Comparison of ENCODE assay signal across 9 cellular contexts in genomic region chr12:121033625-121034349, GRCh38. TPM values are rescaled to one million over a fixed set of nuclear protein-coding genes. Genes with fewer than 3 reads are reported as not detected.
DNase-seq lines count a peak whose midpoint lies in the region; ATAC-seq and TF ChIP-seq lines count a peak whose summit lies in the region.
"Had no signal": no experiment of that assay in that cellular context is flagged by ENCODE, and none has a peak within 500 bp of the region (broad histone marks: within the 10 kb centered on the region; RNA-seq: fewer than 3 reads in every experiment).

No MANE protein-coding gene starts in this region.

- no peaks in the 10 kb centered on the region for H3K79me2 ChIP-seq in H9 (ENCODE audit: insufficient read depth, low read length)

- H2BK12ac ChIP-seq in H9 (ENCODE audit: insufficient read length, low read depth, low read length) = no peak overlapping the region

- H3K4me3 Mint-ChIP-seq in H9 = no peak overlapping the region

- ATAC-seq in HG03025 (IDR thresholded peaks at IDR 0.05; ENCODE audit: low FRiP score, unreplicated experiment) (no peak), HG02981 (IDR thresholded peaks at IDR 0.05; ENCODE audit: unreplicated experiment) (no peak)

- H3K9me3 ChIP-seq in H9 (ENCODE audit: control insufficient read depth, low read depth, low read length) = no peaks in the 10 kb centered on the region
- H3K9me3 ChIP-seq: BLaER1 had no signal

- peaks cover 11% of the 10 kb centered on the region in 2 experiments for H3K4me1 Mint-ChIP-seq in H9

- H3K9ac ChIP-seq in H9 (ENCODE audit: extremely low read depth, insufficient read length, low read length) = no peak overlapping the region
- H3K9ac ChIP-seq: BLaER1 had no signal

- no peak overlapping the region for H4K91ac ChIP-seq in H9 (ENCODE audit: insufficient read length, low read depth, low read length)

- H3K36me3 Mint-ChIP-seq in H9 (ENCODE audit: insufficient read depth in 1 of 3, low read depth in 3 of 3) = no peaks in the 10 kb centered on the region

- H2BK15ac ChIP-seq in H9 (ENCODE audit: low read depth, low read length) = no peak overlapping the region

- no peaks in the 10 kb centered on the region for H4K20me1 ChIP-seq in H9 (ENCODE audit: control insufficient read depth, insufficient read depth, insufficient read length)
- H4K20me1 ChIP-seq: BLaER1 had no signal

- no peak overlapping the region for H2BK120ac ChIP-seq in H9 (ENCODE audit: low read depth, low read length, poor library complexity, severe bottlenecking)

- H3K27me3 ChIP-seq in kidney epithelial cell (ENCODE audit: control insufficient read depth, insufficient read depth, low read length) = no peaks in the 10 kb centered on the region
- no peaks in the 10 kb centered on the region for H3K27me3 ChIP-seq in H9 (ENCODE audit: insufficient read depth, low read length)
- H3K27me3 ChIP-seq: BLaER1 had no signal

- H3K23ac ChIP-seq in H9 (ENCODE audit: insufficient read length, low read depth, low read length) = no peak overlapping the region

- H3K4me2 ChIP-seq in H9 (ENCODE audit: insufficient read depth, insufficient read length, low read length) = no peak overlapping the region
- H3K4me2 ChIP-seq: BLaER1 had no signal

- H3K27ac Mint-ChIP-seq in H9 = no peak overlapping the region

- TF ChIP-seq CTCF in kidney epithelial cell (IDR thresholded peaks at IDR 0.05; ENCODE audit: insufficient read depth, low read length, poor library complexity, severe bottlenecking) (no peak), H9 (conservative IDR thresholded peaks at IDR 0.05) (no peak)

- no peak overlapping the region for H2AK5ac ChIP-seq in H9 (ENCODE audit: insufficient read length, low read length)

- no peaks in the 10 kb centered on the region for H3K23me2 ChIP-seq in H9 (ENCODE audit: insufficient read length, low read depth, low read length, poor library complexity, severe bottlenecking)

- H3K4ac ChIP-seq in H9 (ENCODE audit: low read depth, low read length) = no peak overlapping the region

- H4K8ac ChIP-seq in H9 (replicated peaks; ENCODE audit: insufficient read length, low read depth, low read length) = no peak overlapping the region

- H4K5ac ChIP-seq in H9 (ENCODE audit: insufficient read length, low read depth, low read length) = no peak overlapping the region

- no peaks in the 10 kb centered on the region for H3K79me1 ChIP-seq in H9 (ENCODE audit: insufficient read depth, low read depth, low read length, poor library complexity, severe bottlenecking)

- H3T11ph ChIP-seq in H9 (ENCODE audit: low read length) = no peak overlapping the region

- H3K4me3 ChIP-seq in kidney epithelial cell (ENCODE audit: low read depth, low read length) = no peak overlapping the region
- H3K4me3 ChIP-seq in urinary bladder (ENCODE audit: low read depth, low read length) = no peak overlapping the region
- H3K4me3 ChIP-seq: BLaER1 had no signal

- H3K18ac ChIP-seq in H9 (ENCODE audit: insufficient read length, low read depth, low read length) = no peak overlapping the region

- no peaks in the 10 kb centered on the region for H3K36me3 ChIP-seq in kidney epithelial cell (ENCODE audit: control insufficient read depth, insufficient read depth, low read length)
- no peaks in the 10 kb centered on the region for H3K36me3 ChIP-seq in urinary bladder (ENCODE audit: insufficient read depth)
- H3K36me3 ChIP-seq: BLaER1 had no signal

- H3K4me1 ChIP-seq in urinary bladder (ENCODE audit: insufficient read depth) (no peaks in the 10 kb centered on the region), H9 (ENCODE audit: insufficient read depth, low read length) (peaks cover 4% of the 10 kb centered on the region; the same call in 1 of the 2 replicates)

- WGBS in urinary bladder = 84% methylated on average over 10 of the region's 10 CpGs
- WGBS in H9 (ENCODE audit: extremely low coverage, insufficient read length, low lambda C conversion rate) = no CpG with 5 or more reads among the region's 10 CpGs

- H2BK5ac ChIP-seq in H9 (ENCODE audit: insufficient read length, low read length) = no peak overlapping the region

- no peak overlapping the region for H2AFZ ChIP-seq in H9 (ENCODE audit: low read length)

- H2BK20ac ChIP-seq in H9 (ENCODE audit: low read depth, low read length, poor library complexity, severe bottlenecking) = no peak overlapping the region

- no peaks in the 10 kb centered on the region; a peak in 2 of 5 replicates for H3K9me3 Mint-ChIP-seq in H9

- H3K14ac ChIP-seq in H9 (ENCODE audit: insufficient read depth, low read length) = no peak overlapping the region

- H3K56ac ChIP-seq in H9 (ENCODE audit: insufficient read length, low read depth, low read length) = no peak overlapping the region

- H3K27ac ChIP-seq in urinary bladder (ENCODE audit: low read depth) (peak overlapping the region; percentile 61), H9 (ENCODE audit: insufficient read length, low read depth, low read length) (no peak overlapping the region)
- H3K27ac ChIP-seq: BLaER1 had no signal

- DNase-seq in activated gamma-delta T cell treated with Interleukin-2 at 50 U/mL for 16 hours = peak; percentile 64
- DNase-seq in activated gamma-delta T cell (lab: John Stamatoyannopoulos, UW) = no peak
- peak; percentile 45 for DNase-seq in activated T-cell treated with anti-CD3 and anti-CD28 coated beads for 24 hours (ENCODE audit: low read depth)
- DNase-seq in kidney epithelial cell (ENCODE audit: low read depth) = peak; percentile 78
- no peak for DNase-seq in H9

- H3K27me3 Mint-ChIP-seq in H9 (ENCODE audit: low read depth) = no peaks in the 10 kb centered on the region; the same call in none of the 2 replicates

RNA-seq across cellular contexts. Expression of gene OASL, which starts 5.3 kb away (rescaled TPM):
- total RNA-seq in kidney epithelial cell (0.58 and 1.4 TPM in 2 replicates), urinary bladder (0.85 TPM), H9 (2021) (not detected in 2 replicates)
- 1.0 TPM for polyA plus RNA-seq in urinary bladder

RNA-seq across cellular contexts. Expression of gene C12orf43, which starts 17.5 kb away (rescaled TPM):
- total RNA-seq in kidney epithelial cell (16.5 and 19.9 TPM in 2 replicates), urinary bladder (13.1 TPM), H9 (2021) (24.8 and 25.7 TPM in 2 replicates)
- polyA plus RNA-seq in urinary bladder = 16.4 TPM

RNA-seq across cellular contexts. Expression of gene HNF1A, which starts 55.4 kb away (rescaled TPM):
- total RNA-seq in kidney epithelial cell (0.25 and 0.89 TPM in 2 replicates), urinary bladder (not detected), H9 (2021) (not detected in 2 replicates)
- polyA plus RNA-seq in urinary bladder = 0.18 TPM

Comparison
In these comparisons a context has a peak if more than half of its experiments do, and no peak if none do; other contexts are left out.
1. DNase-seq: peak in activated gamma-delta T cell treated with Interleukin-2 at 50 U/mL for 16 hours (single experiment), activated T-cell treated with anti-CD3 and anti-CD28 coated beads for 24 hours (single experiment) and kidney epithelial cell (single experiment); none in activated gamma-delta T cell (single experiment) and H9 (single experiment).